In the genomic region with DNA sequence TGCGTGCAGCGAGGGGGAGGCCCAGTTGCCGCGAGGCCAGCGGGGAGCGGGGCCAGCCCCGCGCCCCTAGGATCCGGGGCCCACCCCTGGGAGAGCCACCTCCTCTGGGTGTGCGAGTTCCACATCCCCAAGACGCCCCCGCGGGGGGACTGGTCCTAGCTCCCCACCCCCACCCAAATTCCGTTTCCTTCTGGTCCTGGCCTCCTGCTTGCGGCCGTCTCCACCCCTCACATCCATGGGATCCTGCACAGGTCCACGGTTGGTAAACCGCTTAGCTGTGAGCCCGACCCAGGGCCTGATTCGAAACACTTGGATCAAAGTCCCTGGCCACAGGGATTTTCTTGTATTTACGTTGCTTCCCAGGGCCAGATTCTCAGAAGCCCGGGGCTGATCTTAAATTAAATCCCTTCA, we compare ENCODE assay signal across 8 cellular contexts. TPM values are rescaled to one million over a fixed set of nuclear protein-coding genes. Genes with fewer than 3 reads are reported as not detected.
DNase-seq lines count a peak whose midpoint lies in the region; ATAC-seq and TF ChIP-seq lines count a peak whose summit lies in the region.

No MANE protein-coding gene starts in this region.

- H3K36me3 ChIP-seq in HUES6 (ENCODE audit: control insufficient read depth, insufficient read depth, low read length), result peaks cover 2% of the 10 kb centered on the region; the same call in 1 of the 2 replicates
- H3K36me3 ChIP-seq in spleen, result no peaks in the 10 kb centered on the region

- intact Hi-C loops in spleen (cut with DNase I; ENCODE audit: low total_unique reads), result no loop called here

- no peak for TF ChIP-seq POLR2A in spleen (IDR thresholded peaks at IDR 0.05)

- H3K9me3 ChIP-seq in HUES6 (ENCODE audit: control insufficient read depth, insufficient read depth, low read depth, low read length) (peaks cover 10% of the 10 kb centered on the region), spleen (peaks cover 0 to 15% (median 10%) of the 10 kb centered on the region in 8 donors)

- H3K27ac ChIP-seq in HUES6 (ENCODE audit: low read depth, low read length) (peak overlapping the region; percentile 20; the same call in 1 of the 2 replicates), spleen (peak overlapping the region in 7 of 8 donors; percentile 24 to 74 (median 67))

- H3K4me1 ChIP-seq in HUES6 (ENCODE audit: control insufficient read depth, insufficient read depth, low read length) (peaks cover 12% of the 10 kb centered on the region), spleen (peaks cover 0 to 17% (median 8%) of the 10 kb centered on the region in 6 donors)

- DNase-seq in astrocyte of the hippocampus (ENCODE audit: low read depth, low spot score) (peak; percentile 71), iPS-NIHi7 (ENCODE audit: extremely low spot score) (peak; percentile 30), spleen (no peak), NCI-H2107 treated with DMSO at 0.1 percent for 48 hours (lab: John Stamatoyannopoulos, UW; ENCODE audit: unreplicated experiment) (no peak)

- peak overlapping the region; percentile 52 for H3K9ac ChIP-seq in HUES6 (ENCODE audit: low read length)

- no peak for TF ChIP-seq CTCF in spleen (IDR thresholded peaks at IDR 0.05 in 8 of 11, conservative IDR thresholded peaks at IDR 0.05 in 3 of 11)

- ATAC-seq in HG03097 (IDR thresholded peaks at IDR 0.05; ENCODE audit: low FRiP score, unreplicated experiment) (no peak), GM18873 (IDR thresholded peaks at IDR 0.05; ENCODE audit: low FRiP score, unreplicated experiment) (no peak), HG02623 (IDR thresholded peaks at IDR 0.05; ENCODE audit: unreplicated experiment) (no peak)

- H3K27me3 ChIP-seq in HUES6 (ENCODE audit: control insufficient read depth, insufficient read depth, low read length) (no peaks in the 10 kb centered on the region), spleen (replicated peaks in 1 of 7) (peaks cover 0 to 56% (median 18%) of the 10 kb centered on the region in 7 donors)

- 16 to 35% (median 16%) methylated on average over 9 to 22 of the region's 22 CpGs for WGBS in spleen, 5 donors

- peak overlapping the region; percentile 69 for H3K4me3 ChIP-seq in HUES6 (ENCODE audit: low read depth, low read length)
- H3K4me3 ChIP-seq in spleen, result peak overlapping the region; percentile 15 to 64 (median 36)

RNA-seq across cellular contexts. Expression of a gene that starts 0.3 kb away (rescaled TPM):
- total RNA-seq in spleen, result 1 to 10 TPM; 3.6 to 7.7 (median 5.0) TPM
- polyA plus RNA-seq in spleen, result 1 to 10 TPM in 2 of 3 donors, under 1 TPM in 1; 0.91 to 2.6 (median 2.2) TPM

RNA-seq across cellular contexts. Expression of a gene that starts 45.1 kb away (rescaled TPM):
- 10 to 100 TPM; 23.2 to 32.6 (median 26.0) TPM for total RNA-seq in spleen
- 10 to 100 TPM; 25.5 to 47.8 (median 47.1) TPM for polyA plus RNA-seq in spleen

RNA-seq across cellular contexts. Expression of a gene that starts 45.3 kb away (rescaled TPM):
- total RNA-seq in spleen, result 10 to 100 TPM; 12.5 to 37.4 (median 24.6) TPM
- polyA plus RNA-seq in spleen, result 10 to 100 TPM; 25.6 to 70.3 (median 50.7) TPM

RNA-seq across cellular contexts. Expression of a gene that starts 56.5 kb away (rescaled TPM):
- 1 to 10 TPM in 5 of 7 donors, under 1 TPM in 2; 0.26 to 4.2 (median 1.9) TPM for total RNA-seq in spleen
- polyA plus RNA-seq in spleen, result under 1 TPM; 0.10 to 0.99 (median 0.61) TPM

Comparison
In these comparisons a context has a peak if more than half of its experiments do, and no peak if none do; other contexts are left out.
1. DNase-seq: peak in astrocyte of the hippocampus (single experiment) and iPS-NIHi7 (single experiment); none in spleen (single experiment) and NCI-H2107 treated with DMSO at 0.1 percent for 48 hours (single experiment).